In the genomic region with DNA sequence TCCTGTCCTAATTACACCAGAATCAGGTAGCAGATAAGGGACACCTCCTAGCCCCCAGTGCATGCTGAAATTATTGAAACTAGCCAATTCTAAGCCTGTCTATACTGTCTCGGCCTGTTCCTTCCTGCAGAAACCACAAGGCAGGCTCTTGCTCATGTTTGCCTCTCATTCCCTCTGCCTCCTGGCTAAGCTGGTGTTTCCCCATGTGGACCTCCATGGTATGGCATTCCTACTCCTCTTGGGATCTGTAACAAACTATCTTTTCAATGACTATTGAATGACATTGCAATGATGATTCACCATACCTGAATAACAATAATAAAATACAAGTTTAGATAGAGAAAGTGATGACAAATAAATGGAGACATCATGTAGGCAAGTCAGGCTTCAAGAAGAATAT, we compare ENCODE assay signal across 1 cellular context.
TF ChIP-seq lines count a peak whose summit lies in the region.

No MANE protein-coding gene starts in this region.

TF ChIP-seq in HepG2, 621 proteins besides CTCF, POLR2A, EP300 and RAD21:
- TF ChIP-seq, protein P1, sequence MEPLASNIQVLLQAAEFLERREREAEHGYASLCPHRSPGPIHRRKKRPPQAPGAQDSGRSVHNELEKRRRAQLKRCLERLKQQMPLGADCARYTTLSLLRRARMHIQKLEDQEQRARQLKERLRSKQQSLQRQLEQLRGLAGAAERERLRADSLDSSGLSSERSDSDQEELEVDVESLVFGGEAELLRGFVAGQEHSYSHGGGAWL (CRISPR knock-in tag; IDR thresholded peaks at IDR 0.05) = no peak
- TF ChIP-seq ZNF883 (CRISPR knock-in tag; IDR thresholded peaks at IDR 0.05; ENCODE audit: not compliant biosample characterization) (no peak), KDM5B (CRISPR knock-in tag; IDR thresholded peaks at IDR 0.05; ENCODE audit: borderline replicate concordance) (no peak), DNMT3B (CRISPR knock-in tag; conservative IDR thresholded peaks at IDR 0.05) (no peak), ZNF776 (CRISPR knock-in tag; IDR thresholded peaks at IDR 0.05) (no peak), TOPORS (CRISPR knock-in tag; IDR thresholded peaks at IDR 0.05) (no peak), TSC22D2 (CRISPR knock-in tag; IDR thresholded peaks at IDR 0.05; ENCODE audit: borderline replicate concordance) (no peak), AHDC1 (CRISPR knock-in tag; IDR thresholded peaks at IDR 0.05; ENCODE audit: borderline replicate concordance) (no peak)
